Comparison of ENCODE assay signal across 11 cellular contexts in genomic region chr1:214224605-214225354, GRCh38. TPM values are rescaled to one million over a fixed set of nuclear protein-coding genes. Genes with fewer than 3 reads are reported as not detected.
DNase-seq lines count a peak whose midpoint lies in the region; ATAC-seq and TF ChIP-seq lines count a peak whose summit lies in the region.
"Had no signal": no experiment of that assay in that cellular context is flagged by ENCODE, and none has a peak within 500 bp of the region (broad histone marks: within the 10 kb centered on the region; RNA-seq: fewer than 3 reads in every experiment).

No MANE protein-coding gene starts in this region.

- no peak overlapping the region for H3K27ac Mint-ChIP-seq in naive thymus-derived CD4-positive, alpha-beta T cell
- H3K27ac Mint-ChIP-seq: CD4-positive, CD25-positive, alpha-beta regulatory T cell; dendritic cell treated with granulocyte-macrophage colony-stimulating factor and Interleukin-4, amounts not matched to agents 40 ng/mL and 50 ng/mL, for 4 days had no signal

- intact Hi-C loops in naive thymus-derived CD4-positive, alpha-beta T cell (cut with micrococcal nuclease), result no loop called here

- H3K36me3 Mint-ChIP-seq in naive thymus-derived CD4-positive, alpha-beta T cell, result no peaks in the 10 kb centered on the region
- H3K36me3 Mint-ChIP-seq: CD4-positive, CD25-positive, alpha-beta regulatory T cell had no signal

- CTCF ChIA-PET in AG04450 (lab: Charles Lee), result interaction anchor here (0.6 to 16.5 kb wide), 11 partner anchors 10 to 1299 kb away, joined by 3 to 429 read pairs (median 4); no protein-coding TSS in a partner anchor
- CTCF ChIA-PET in naive thymus-derived CD4-positive, alpha-beta T cell (lab: Charles Lee), result no interaction called here

- H3K27me3 ChIP-seq in AG04450 (ENCODE audit: control insufficient read depth, insufficient read depth, low read length), result peaks cover 16% of the 10 kb centered on the region
- peaks cover 81% of the 10 kb centered on the region for H3K27me3 ChIP-seq in OCI-LY3 (ENCODE audit: low read depth, low read length)
- no peaks in the 10 kb centered on the region for H3K27me3 ChIP-seq in foreskin keratinocyte
- no peaks in the 10 kb centered on the region for H3K27me3 ChIP-seq in muscle layer of duodenum (ENCODE audit: low read depth, low read length)
- H3K27me3 ChIP-seq in naive thymus-derived CD4-positive, alpha-beta T cell (ENCODE audit: control insufficient read depth in 2 of 2, insufficient read depth in 2 of 2, low read length in 2 of 2), result no peaks in the 10 kb centered on the region

- TF ChIP-seq CTCF in AG04450 (IDR thresholded peaks at IDR 0.05; ENCODE audit: low read depth, low read length) (no peak), OCI-LY3 (IDR thresholded peaks at IDR 0.05; ENCODE audit: low read depth, low read length) (no peak), foreskin keratinocyte (conservative IDR thresholded peaks at IDR 0.05) (no peak)

- peaks cover 0 to 12% (median 0%) of the 10 kb centered on the region in 7 donors for H3K4me1 Mint-ChIP-seq in naive thymus-derived CD4-positive, alpha-beta T cell
- H3K4me1 Mint-ChIP-seq: CD4-positive, CD25-positive, alpha-beta regulatory T cell had no signal

- H2AFZ ChIP-seq in OCI-LY3 (ENCODE audit: low read depth, low read length), result no peak overlapping the region

- POLR2A ChIA-PET in AG04450 (lab: Yijun Ruan, JAX), result no interaction called here
- POLR2A ChIA-PET in naive thymus-derived CD4-positive, alpha-beta T cell (lab: Charles Lee), result no interaction called here

- no peaks in the 10 kb centered on the region for H3K79me2 ChIP-seq in OCI-LY3 (ENCODE audit: low read length)

- H3K4me3 Mint-ChIP-seq in naive thymus-derived CD4-positive, alpha-beta T cell, result no peak overlapping the region
- H3K4me3 Mint-ChIP-seq: CD4-positive, CD25-positive, alpha-beta regulatory T cell; dendritic cell treated with granulocyte-macrophage colony-stimulating factor and Interleukin-4, amounts not matched to agents 40 ng/mL and 50 ng/mL, for 4 days had no signal

- H3K9me3 ChIP-seq in AG04450 (ENCODE audit: control insufficient read depth, insufficient read depth, low read length) (no peaks in the 10 kb centered on the region), OCI-LY3 (ENCODE audit: insufficient read depth, low read length) (no peaks in the 10 kb centered on the region), muscle layer of duodenum (ENCODE audit: control insufficient read depth in 1 of 2, low read length in 2 of 2) (no peaks in the 10 kb centered on the region)
- H3K9me3 ChIP-seq in naive thymus-derived CD4-positive, alpha-beta T cell (ENCODE audit: control insufficient read depth in 2 of 3, low read length in 3 of 3), result no peaks in the 10 kb centered on the region

- peak overlapping the region; percentile 44 for H3K4me2 ChIP-seq in OCI-LY3 (ENCODE audit: low read length)

- H3K27ac ChIP-seq in AG04450 (ENCODE audit: low read depth, low read length) (peak overlapping the region; percentile 21), OCI-LY3 (ENCODE audit: low read length) (no peak overlapping the region), foreskin keratinocyte (no peak overlapping the region), muscle layer of duodenum (ENCODE audit: low read length) (peak overlapping the region; percentile 11)
- H3K27ac ChIP-seq in naive thymus-derived CD4-positive, alpha-beta T cell (ENCODE audit: low read depth, low read length), result no peak overlapping the region

- H3K27me3 Mint-ChIP-seq in naive thymus-derived CD4-positive, alpha-beta T cell, result peaks cover 22 to 44% (median 31%) of the 10 kb centered on the region in 5 donors

- no peak overlapping the region for H3K9ac ChIP-seq in OCI-LY3 (ENCODE audit: low read length)

- H3K36me3 ChIP-seq in OCI-LY3 (replicated peaks; ENCODE audit: low read depth, low read length) (no peaks in the 10 kb centered on the region), muscle layer of duodenum (ENCODE audit: control insufficient read depth in 1 of 2, insufficient read depth in 2 of 2, low read length in 2 of 2) (no peaks in the 10 kb centered on the region)
- no peaks in the 10 kb centered on the region for H3K36me3 ChIP-seq in naive thymus-derived CD4-positive, alpha-beta T cell (ENCODE audit: control insufficient read depth in 2 of 3, insufficient read depth in 3 of 3, low read length in 3 of 3)

- peaks cover 14% of the 10 kb centered on the region for H3K4me1 ChIP-seq in OCI-LY3 (ENCODE audit: low read length)
- H3K4me1 ChIP-seq in foreskin keratinocyte, result peaks cover 5% of the 10 kb centered on the region
- peaks cover 0 to 4% of the 10 kb centered on the region in 2 donors for H3K4me1 ChIP-seq in muscle layer of duodenum (ENCODE audit: control insufficient read depth in 1 of 2, insufficient read depth in 2 of 2, low read length in 2 of 2)
- no peaks in the 10 kb centered on the region for H3K4me1 ChIP-seq in naive thymus-derived CD4-positive, alpha-beta T cell (ENCODE audit: control insufficient read depth in 2 of 2, insufficient read depth in 2 of 2, low read length in 2 of 2)

- peaks cover 3% of the 10 kb centered on the region; the same call in 1 of the 2 replicates for H4K20me1 ChIP-seq in OCI-LY3 (ENCODE audit: insufficient read depth, low read length)

- no peaks in the 10 kb centered on the region for H3K9me3 Mint-ChIP-seq in naive thymus-derived CD4-positive, alpha-beta T cell
- H3K9me3 Mint-ChIP-seq: dendritic cell treated with granulocyte-macrophage colony-stimulating factor and Interleukin-4, amounts not matched to agents 40 ng/mL and 50 ng/mL, for 4 days had no signal

- H3K4me3 ChIP-seq in AG04450 (ENCODE audit: low read depth, low read length) (peak overlapping the region; percentile 54), OCI-LY3 (ENCODE audit: low read length) (peak overlapping the region; percentile 5; the same call in 1 of the 2 replicates), muscle layer of duodenum (ENCODE audit: low read depth in 1 of 2, low read length in 2 of 2) (peak overlapping the region; percentile 58 to 71)
- H3K4me3 ChIP-seq in naive thymus-derived CD4-positive, alpha-beta T cell (ENCODE audit: low read length), result no peak overlapping the region

- DNase-seq in AG04450 (ENCODE audit: low read depth, low spot score) (no peak), foreskin keratinocyte (peak in 1 of 2 donors; percentile 34), NOMO-1 treated with DMSO at 0.1 percent for 48 hours (lab: John Stamatoyannopoulos, UW; ENCODE audit: unreplicated experiment) (no peak)
- no peak for DNase-seq in naive thymus-derived CD4-positive, alpha-beta T cell
- DNase-seq: activated CD4-positive, alpha-beta T cell treated with anti-CD3 and anti-CD28 coated beads, Interleukin-2, amount 50 U/mL, for 48 hours; CD4-positive, CD25-positive, alpha-beta regulatory T cell had no signal

- ATAC-seq in foreskin keratinocyte (peak; percentile 81), GM21619 (IDR thresholded peaks at IDR 0.05; ENCODE audit: unreplicated experiment) (no peak), HG03457 (IDR thresholded peaks at IDR 0.05; ENCODE audit: unreplicated experiment) (no peak)
- ATAC-seq in naive thymus-derived CD4-positive, alpha-beta T cell, result no peak

RNA-seq across cellular contexts. Expression of gene SMYD2, which starts 56.2 kb away (rescaled TPM):
- polyA plus RNA-seq in AG04450 (2011; rRNA removed) (47.6 and 54.7 TPM in 2 replicates), foreskin keratinocyte (43.5 and 45.6 TPM in 2 replicates)
- polyA minus RNA-seq in AG04450 (2011; rRNA and poly(A)+ RNA removed), result 23.2 and 27.5 TPM in 2 replicates
- total RNA-seq in foreskin keratinocyte, result 56.1 and 65.7 TPM in 2 replicates
- total RNA-seq in naive thymus-derived CD4-positive, alpha-beta T cell, result 10 to 100 TPM; 24.3 to 39.5 (median 34.4) TPM
- polyA plus RNA-seq in naive thymus-derived CD4-positive, alpha-beta T cell, result 10 to 100 TPM; 50.0 to 55.0 TPM

Comparison
In these comparisons a context has a peak if more than half of its experiments do, and no peak if none do; other contexts are left out.
1. H3K27ac ChIP-seq: peak in AG04450 (single experiment) and muscle layer of duodenum (single experiment); none in OCI-LY3 (single experiment), foreskin keratinocyte (single experiment) and naive thymus-derived CD4-positive, alpha-beta T cell (single experiment).